8 cellular contexts compared by ENCODE assay signal in genomic region chr12:76763746-76764675, GRCh38. TPM values are rescaled to one million over a fixed set of nuclear protein-coding genes. Genes with fewer than 3 reads are reported as not detected.
DNase-seq lines count a peak whose midpoint lies in the region; ATAC-seq and TF ChIP-seq lines count a peak whose summit lies in the region.

TSS of gene ZDHHC17 (plus strand) at chr12:76764115. CDS start at chr12:76764237, 122 bp downstream.

- TF ChIP-seq CTCF in upper lobe of left lung (IDR thresholded peaks at IDR 0.05), result peak in 1 of 6 experiments; percentile 21

- TF ChIP-seq POLR2A in GM15510 (IDR thresholded peaks at IDR 0.05; ENCODE audit: borderline replicate concordance, extremely low read depth, insufficient read length), result peak; percentile 79
- TF ChIP-seq POLR2A in upper lobe of left lung (IDR thresholded peaks at IDR 0.05), result peak in 3 of 4 donors; percentile 45 to 82 (median 51)

- no peaks in the 10 kb centered on the region for H3K9me3 ChIP-seq in upper lobe of left lung

- no peaks in the 10 kb centered on the region for H3K27me3 ChIP-seq in upper lobe of left lung

- peak within 1 kb of the TSS; percentile 42 to 76 (median 76) for H3K4me3 ChIP-seq in upper lobe of left lung

- no peaks in the 10 kb centered on the region for H3K36me3 ChIP-seq in upper lobe of left lung

- peak within 1 kb of the TSS; percentile 93 to 99 (median 98) for H3K27ac ChIP-seq in upper lobe of left lung

- intact Hi-C loops in T-helper 1 cell treated with Interleukin-12 subunit alpha and Interleukin-12 subunit beta and Interleukin-4 antibody, amounts not matched to agents 30 ng/mL and 1 ng/mL, for 36 hours (cut with micrococcal nuclease), result loop anchor here (1.0 to 5.0 kb wide), 12 partner anchors 27 to 1434 kb away; partner anchors contain the start of genes BBS10, CAPS2, GLIPR1L2 and KRR1
- intact Hi-C loops in left cardiac atrium (cut with DNase I) (no loop called here), posterior vena cava (cut with DNase I) (no loop called here)

- peaks cover 7 to 29% (median 22%) of the 10 kb centered on the region in 4 donors for H3K4me1 ChIP-seq in upper lobe of left lung

- peak; percentile 89 for ATAC-seq in HG02885 (IDR thresholded peaks at IDR 0.05; ENCODE audit: poor library complexity, unreplicated experiment)
- peak; percentile 96 to 97 for ATAC-seq in left cardiac atrium
- ATAC-seq in upper lobe of left lung (ENCODE audit: low FRiP score in 2 of 2), result peak; percentile 97

- DNase-seq in NCI-H1694 (lab: John Stamatoyannopoulos, UW) (peak; percentile 70), amniotic epithelial cell (ENCODE audit: low read depth) (peak; percentile 89), left cardiac atrium (peak; percentile 92), posterior vena cava (ENCODE audit: low spot score) (peak; percentile 97), upper lobe of left lung (peak; percentile 93 to 99)

- 0 to 1% methylated on average over 37 to 65 of the region's 93 CpGs for WGBS in upper lobe of left lung, 2 donors

- TF ChIP-seq EP300 in upper lobe of left lung (IDR thresholded peaks at IDR 0.05), result no peak

RNA-seq across cellular contexts. Expression of gene ZDHHC17, which starts in this region (rescaled TPM):
- total RNA-seq in T-helper 1 cell treated with Interleukin-12 subunit alpha and Interleukin-12 subunit beta and Interleukin-4 antibody, amounts not matched to agents 30 ng/mL and 1 ng/mL, for 36 hours, result 34.1 and 37.1 TPM in 2 replicates
- total RNA-seq in left cardiac atrium (10 to 100 TPM; 24.2 to 29.0 TPM), posterior vena cava (10 to 100 TPM; 32.8 to 37.5 TPM), upper lobe of left lung (100 to 1,000 TPM in 1 of 6 donors, 10 to 100 TPM in 5; 13.0 to 107 (median 30.0) TPM)

Comparison
In these comparisons a context has a peak if more than half of its experiments do, and no peak if none do; other contexts are left out.
1. Peak in every context shown above with its lines: DNase-seq, ATAC-seq, H3K4me3 ChIP-seq and H3K27ac ChIP-seq.